ENCODE assay signal across 8 cellular contexts in the genomic region with DNA sequence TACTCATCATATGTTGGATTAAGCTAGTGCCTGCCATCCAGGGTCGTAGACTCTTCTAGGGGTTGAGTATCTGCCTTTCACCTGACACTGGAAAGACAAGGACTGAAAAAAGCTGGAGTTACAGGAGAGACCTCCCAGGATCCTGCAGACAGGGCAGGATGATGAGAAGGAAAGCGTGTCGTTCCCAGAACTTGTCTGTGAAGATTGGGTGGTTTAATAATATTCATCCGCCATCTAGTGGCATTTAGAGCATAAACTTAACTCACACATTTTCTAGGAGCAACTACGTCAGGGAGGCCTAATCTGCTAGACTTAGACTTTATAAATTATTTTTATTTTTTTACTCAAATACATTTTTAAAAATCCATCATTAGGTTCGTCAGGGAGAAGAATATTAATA. TPM values are rescaled to one million over a fixed set of nuclear protein-coding genes. Genes with fewer than 3 reads are reported as not detected.
DNase-seq lines count a peak whose midpoint lies in the region; ATAC-seq and TF ChIP-seq lines count a peak whose summit lies in the region.

No MANE protein-coding gene starts in this region.

- peak; percentile 59 for TF ChIP-seq CTCF in GM10248 (IDR thresholded peaks at IDR 0.05; ENCODE audit: control extremely low read depth, extremely low read depth, low read depth, missing control alignments)
- TF ChIP-seq CTCF in esophagus muscularis mucosa (IDR thresholded peaks at IDR 0.05), result peak; percentile 56 to 69 (median 67)

- H3K9me3 Mint-ChIP-seq in activated naive CD8-positive, alpha-beta T cell treated with anti-CD3 and anti-CD28 coated beads, Interleukin-2, amount 50 U/mL, for 24 hours, result no peaks in the 10 kb centered on the region

- H3K36me3 Mint-ChIP-seq in activated naive CD8-positive, alpha-beta T cell treated with anti-CD3 and anti-CD28 coated beads, Interleukin-2, amount 50 U/mL, for 24 hours (ENCODE audit: low read depth), result no peaks in the 10 kb centered on the region

- no peaks in the 10 kb centered on the region for H3K36me3 ChIP-seq in SJCRH30
- no peaks in the 10 kb centered on the region for H3K36me3 ChIP-seq in esophagus muscularis mucosa

- no peaks in the 10 kb centered on the region for H3K9me3 ChIP-seq in SJCRH30 (replicated peaks)
- H3K9me3 ChIP-seq in esophagus muscularis mucosa, result no peaks in the 10 kb centered on the region

- DNase-seq in A172 (ENCODE audit: low spot score) (peak; percentile 67), GM10248 (ENCODE audit: extremely low spot score) (peak; percentile 70), HuH-7 (ENCODE audit: low spot score) (peak; percentile 55), SJCRH30 (peak; percentile 23 to 71), esophagus muscularis mucosa (ENCODE audit: extremely low spot score) (no peak), non-pigmented ciliary epithelial cell (ENCODE audit: low read depth) (peak; percentile 40)
- DNase-seq in activated naive CD8-positive, alpha-beta T cell treated with anti-CD3 and anti-CD28 coated beads, Interleukin-2, amount 50 U/mL, for 24 hours, result no peak

- ATAC-seq in HG02870 (IDR thresholded peaks at IDR 0.05; ENCODE audit: unreplicated experiment), result no peak
- ATAC-seq in activated naive CD8-positive, alpha-beta T cell treated with anti-CD3 and anti-CD28 coated beads, Interleukin-2, amount 50 U/mL, for 24 hours, result no peak

- H3K27ac ChIP-seq in SJCRH30 (no peak overlapping the region), esophagus muscularis mucosa (replicated peaks in 1 of 4) (no peak overlapping the region)

- H3K4me3 Mint-ChIP-seq in activated naive CD8-positive, alpha-beta T cell treated with anti-CD3 and anti-CD28 coated beads, Interleukin-2, amount 50 U/mL, for 24 hours, result no peak overlapping the region

- POLR2A ChIA-PET in GM10248 (lab: Yijun Ruan, JAX), result no interaction called here

- H3K4me1 ChIP-seq in SJCRH30 (no peaks in the 10 kb centered on the region), esophagus muscularis mucosa (peaks cover 4 to 22% (median 19%) of the 10 kb centered on the region in 4 donors)

- TF ChIP-seq EP300 in esophagus muscularis mucosa (IDR thresholded peaks at IDR 0.05), result no peak

- H3K27me3 ChIP-seq in SJCRH30, result no peaks in the 10 kb centered on the region
- H3K27me3 ChIP-seq in esophagus muscularis mucosa, result no peaks in the 10 kb centered on the region

- no peak overlapping the region for H3K4me3 ChIP-seq in SJCRH30
- H3K4me3 ChIP-seq in esophagus muscularis mucosa, result no peak overlapping the region

- H3K27me3 Mint-ChIP-seq in activated naive CD8-positive, alpha-beta T cell treated with anti-CD3 and anti-CD28 coated beads, Interleukin-2, amount 50 U/mL, for 24 hours, result peaks cover 35% of the 10 kb centered on the region

- whole genome bisulfite sequencing in esophagus muscularis mucosa, result 7% methylated on average over 6 of the region's 6 CpGs

- H3K27ac Mint-ChIP-seq in activated naive CD8-positive, alpha-beta T cell treated with anti-CD3 and anti-CD28 coated beads, Interleukin-2, amount 50 U/mL, for 24 hours, result no peak overlapping the region

- intact Hi-C loops in esophagus muscularis mucosa (cut with DNase I), result loop anchor here (2.0 to 10.0 kb wide), 4 partner anchors 208 to 398 kb away; a partner anchor contains a TSS

- H3K4me1 Mint-ChIP-seq in activated naive CD8-positive, alpha-beta T cell treated with anti-CD3 and anti-CD28 coated beads, Interleukin-2, amount 50 U/mL, for 24 hours, result peaks cover 32% of the 10 kb centered on the region

- CTCF ChIA-PET in GM10248 (lab: Yijun Ruan, JAX), result interaction anchor here (0.7 to 6.9 kb wide), 23 partner anchors 9 to 413 kb away, joined by 3 to 79 read pairs (median 4); no protein-coding TSS in a partner anchor

- no peak for TF ChIP-seq POLR2A in esophagus muscularis mucosa (IDR thresholded peaks at IDR 0.05; ENCODE audit: low read depth)

RNA-seq across cellular contexts. Expression of a gene that starts 59.6 kb away (rescaled TPM):
- total RNA-seq in A172 (2014; rRNA removed; shearing (Covaris generic)), result 1.1 and 1.5 TPM in 2 replicates
- 0.12 and 0.13 TPM in 2 replicates for total RNA-seq in SJCRH30 (2014; rRNA removed; shearing (Covaris generic))
- 10 to 100 TPM in 3 of 4 donors, 1 to 10 TPM in 1; 4.2 to 25.3 (median 12.3) TPM for total RNA-seq in esophagus muscularis mucosa

Comparison
In these comparisons a context has a peak if more than half of its experiments do, and no peak if none do; other contexts are left out.
1. DNase-seq: peak in A172 (single experiment), GM10248 (single experiment), HuH-7 (single experiment), SJCRH30 (2 of 2) and non-pigmented ciliary epithelial cell (single experiment); none in esophagus muscularis mucosa (single experiment) and activated naive CD8-positive, alpha-beta T cell treated with anti-CD3 and anti-CD28 coated beads, Interleukin-2, amount 50 U/mL, for 24 hours (single experiment).